In the genomic region with DNA sequence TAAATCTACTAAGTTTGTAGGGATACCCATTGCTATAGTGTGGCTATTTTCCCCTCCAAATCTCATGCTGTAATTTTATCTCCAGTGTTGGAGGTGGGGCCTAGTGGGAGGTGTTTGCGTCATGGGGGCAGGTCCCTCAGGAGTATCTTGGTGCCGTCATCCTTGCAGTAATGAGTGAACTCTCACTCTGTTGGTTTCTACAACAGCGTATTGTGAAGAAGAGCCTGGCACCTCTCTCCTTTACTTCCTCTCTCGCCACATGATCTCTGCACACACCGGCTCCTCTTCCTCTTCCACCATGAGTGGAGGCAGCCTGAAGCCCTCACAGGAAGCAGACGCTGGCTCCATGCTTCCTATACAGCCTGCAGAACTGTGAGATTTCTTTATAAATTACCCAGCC, we compare ENCODE assay signal across 19 cellular contexts. TPM values are rescaled to one million over a fixed set of nuclear protein-coding genes. Genes with fewer than 3 reads are reported as not detected.
DNase-seq lines count a peak whose midpoint lies in the region; ATAC-seq, FAIRE-seq and TF ChIP-seq lines count a peak whose summit lies in the region.
"Had no signal": no experiment of that assay in that cellular context is flagged by ENCODE, and none has a peak within 500 bp of the region (broad histone marks: within the 10 kb centered on the region; RNA-seq: fewer than 3 reads in every experiment).

No MANE protein-coding gene starts in this region.

- DNase-seq in SKM-1 treated with dmso at 0.1 percent for 144 hours (lab: John Stamatoyannopoulos, UW; ENCODE audit: unreplicated experiment) (peak; percentile 8), SKM-1 (lab: John Stamatoyannopoulos, UW; ENCODE audit: unreplicated experiment) (no peak), NCI-H146 treated with DMSO at 0.1 percent for 48 hours (lab: John Stamatoyannopoulos, UW; ENCODE audit: unreplicated experiment) (peak; percentile 56), K562 (ENCODE audit: extremely low read depth in 1 of 4, low spot score in 3 of 4) (peak in 1 of 4 experiments; percentile 9), midbrain (lab: John Stamatoyannopoulos, UW) (no peak), G401 (ENCODE audit: low spot score) (no peak), NCI-H187 (lab: John Stamatoyannopoulos, UW) (no peak)
- no peak for DNase-seq in activated naive CD4-positive, alpha-beta T cell (lab: John Stamatoyannopoulos, UW)
- DNase-seq: C1 segment of cervical spinal cord, GM23248, Kasumi-1, NCI-H1694 treated with DMSO at 0.1 percent for 48 hours, NCI-H510A treated with DMSO at 0.1 percent for 48 hours, RPMI8226, T-helper 1 cell had no signal

- H3K4me1 ChIP-seq in K562 (replicated peaks in 1 of 2; ENCODE audit: control insufficient read depth in 2 of 2, insufficient read depth in 2 of 2, low read length in 2 of 2) = no peaks in the 10 kb centered on the region; a peak in 1 of 5 replicates
- H3K4me1 ChIP-seq: SJSA1 had no signal

- no peak for TF ChIP-seq CTCF in K562 (IDR thresholded peaks at IDR 0.05 in 2 of 3, conservative IDR thresholded peaks at IDR 0.05 in 1 of 3; ENCODE audit: insufficient read depth in 2 of 3, low read depth in 1 of 3, low read length in 3 of 3)

- no peak for TF ChIP-seq EP300 in K562 (IDR thresholded peaks at IDR 0.05; ENCODE audit: low read length)

- CTCF ChIA-PET in K562 (lab: Yijun Ruan, JAX; ENCODE audit: low intra/inter-chr PET ratio) = no interaction called here

- no peaks in the 10 kb centered on the region for H3K79me2 ChIP-seq in K562 (ENCODE audit: control insufficient read depth, insufficient read depth, low read length)

- H3K9me3 ChIP-seq in K562 (replicated peaks; ENCODE audit: control insufficient read depth, insufficient read depth, low read depth, low read length) = no peaks in the 10 kb centered on the region
- H3K9me3 ChIP-seq: SJSA1 had no signal

- no TSS peak for BruUV-seq in K562 (replicated peaks; lab: Mats Ljungman, UMichigan)

- ATAC-seq in K562 = peak; percentile 62

- 0 out of 2 replicates have a peak overlapping the region, but pooled peaks have one; percentile 24 for H3K4me2 ChIP-seq in K562 (ENCODE audit: insufficient read depth, low read length)

- POLR2A ChIA-PET in K562 (lab: Yijun Ruan, JAX) = no interaction called here

- 8% methylated on average over 4 of the region's 6 CpGs for WGBS in K562 (ENCODE audit: insufficient coverage, low coverage, missing lambda C conversion rate)

- FAIRE-seq in K562 (lab: Jason Lieb, UNC) = no peak
- FAIRE-seq: A204.1, GM19239 had no signal

- H3K27me3 ChIP-seq in K562 (ENCODE audit: control insufficient read depth in 2 of 2, insufficient read depth in 2 of 2, low read length in 2 of 2) = peaks cover 0 to 2% of the 10 kb centered on the region in 2 experiments; a peak in 1 of 5 replicates

- H3K4me3 ChIP-seq in K562 = no peak overlapping the region
- H3K4me3 ChIP-seq: GM23248, SJSA1 had no signal

- H3K27ac ChIP-seq in K562 (ENCODE audit: extremely low read depth, low read depth, low read length) = no peak overlapping the region
- H3K27ac ChIP-seq: GM23248, SJSA1 had no signal

- no peaks in the 10 kb centered on the region for H3K9me1 ChIP-seq in K562 (ENCODE audit: control insufficient read depth, insufficient read depth, low read length)

- H3K9ac ChIP-seq in K562 (ENCODE audit: insufficient read depth in 1 of 2, low read depth in 2 of 2, low read length in 2 of 2) = no peak overlapping the region
- H3K9ac ChIP-seq: GM23248 had no signal

- TF ChIP-seq POLR2A in K562 (conservative IDR thresholded peaks at IDR 0.05) = no peak

- no peaks in the 10 kb centered on the region for H4K20me1 ChIP-seq in K562 (replicated peaks; ENCODE audit: control insufficient read depth, insufficient read depth, low read length)

- no peak for TF ChIP-seq RAD21 in K562 (CRISPR knock-in tag; conservative IDR thresholded peaks at IDR 0.05 in 1 of 2, IDR thresholded peaks at IDR 0.05 in 1 of 2)

- H3K36me3 ChIP-seq in K562 (ENCODE audit: control insufficient read depth, insufficient read depth, low read length) = no peaks in the 10 kb centered on the region
- H3K36me3 ChIP-seq: SJSA1 had no signal

- intact Hi-C loops in K562 (cut with micrococcal nuclease) = no loop called here

- H2AFZ ChIP-seq in K562 (ENCODE audit: low read depth, low read length) = 0 out of 2 replicates have a peak overlapping the region, but pooled peaks have one; percentile 37
- H2AFZ ChIP-seq: GM23248 had no signal

- in situ Hi-C loops in K562 (cut with MboI) = no loop called here
- in situ Hi-C loops in G401 (cut with HindIII; ENCODE audit: low sequenced_read_pairs) = no loop called here

TF ChIP-seq in K562, 482 proteins besides CTCF, POLR2A, EP300 and RAD21:
- TF ChIP-seq CREB1 (IDR thresholded peaks at IDR 0.05) (no peak), CREB1 (CRISPR knock-in tag; IDR thresholded peaks at IDR 0.05) (no peak), TSC22D4 (tag; IDR thresholded peaks at IDR 0.05) (no peak), ATF1 (CRISPR knock-in tag; IDR thresholded peaks at IDR 0.05) (no peak), ATF1 (tag; IDR thresholded peaks at IDR 0.05) (peak; percentile 47), CREM (IDR thresholded peaks at IDR 0.05; ENCODE audit: low read depth) (0 out of 2 replicates have a peak, but pooled peaks have one; percentile 4), ZNF133 (CRISPR knock-in tag; IDR thresholded peaks at IDR 0.05) (no peak)
- TF ChIP-seq, protein P1, sequence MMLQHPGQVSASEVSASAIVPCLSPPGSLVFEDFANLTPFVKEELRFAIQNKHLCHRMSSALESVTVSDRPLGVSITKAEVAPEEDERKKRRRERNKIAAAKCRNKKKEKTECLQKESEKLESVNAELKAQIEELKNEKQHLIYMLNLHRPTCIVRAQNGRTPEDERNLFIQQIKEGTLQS (IDR thresholded peaks at IDR 0.05) = 0 out of 2 replicates have a peak, but pooled peaks have one; percentile 8
- TF ChIP-seq, protein P1 (CRISPR knock-in tag; conservative IDR thresholded peaks at IDR 0.05) = no peak
- TF ChIP-seq, protein P2, sequence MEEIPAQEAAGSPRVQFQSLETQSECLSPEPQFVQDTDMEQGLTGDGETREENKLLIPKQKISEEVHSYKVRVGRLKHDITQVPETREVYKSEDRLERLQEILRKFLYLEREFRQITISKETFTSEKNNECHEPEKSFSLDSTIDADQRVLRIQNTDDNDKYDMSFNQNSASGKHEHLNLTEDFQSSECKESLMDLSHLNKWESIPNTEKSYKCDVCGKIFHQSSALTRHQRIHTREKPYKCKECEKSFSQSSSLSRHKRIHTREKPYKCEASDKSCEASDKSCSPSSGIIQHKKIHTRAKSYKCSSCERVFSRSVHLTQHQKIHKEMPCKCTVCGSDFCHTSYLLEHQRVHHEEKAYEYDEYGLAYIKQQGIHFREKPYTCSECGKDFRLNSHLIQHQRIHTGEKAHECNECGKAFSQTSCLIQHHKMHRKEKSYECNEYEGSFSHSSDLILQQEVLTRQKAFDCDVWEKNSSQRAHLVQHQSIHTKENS (CRISPR knock-in tag; IDR thresholded peaks at IDR 0.05) = no peak

RNA-seq across cellular contexts. Expression of a gene that starts 34.0 kb away (rescaled TPM):
- 0.07 TPM in 1 of 2 replicates, not detected in the other for total RNA-seq in K562 (2011; cell fraction: chromatin; rRNA removed; ENCODE audit: low replicate concordance)
- total RNA-seq in K562 (2011; cell fraction: nucleolus; rRNA removed) = not detected in 2 replicates
- total RNA-seq in K562 (2011; cell fraction: nucleoplasm; rRNA removed) = not detected in 2 replicates
- not detected in 2 replicates for total RNA-seq in K562 (2014; rRNA removed)
- total RNA-seq in K562 (2014; rRNA removed; fragmentation: Illumina TruSeq; extraction: Trizol) = 0.03 TPM in 1 of 2 replicates, not detected in the other
- total RNA-seq in K562 (2015; rRNA removed; fragmentation: Illumina TruSeq; extraction: Trizol) = 0.04 TPM in 1 of 2 replicates, not detected in the other
- total RNA-seq in K562 (2021) = not detected in 2 replicates
- polyA plus RNA-seq in K562 (2011; rRNA removed) = 0.01 TPM in 1 of 2 replicates, not detected in the other
- polyA plus RNA-seq in K562 (2011; cell fraction: cytosol; rRNA removed) = 0.01 TPM in 1 of 2 replicates, not detected in the other
- not detected in 2 replicates for polyA plus RNA-seq in K562 (2011; cell fraction: nucleus; rRNA removed)
- polyA plus RNA-seq in K562 (2012) = 0.01 and 0.06 TPM in 2 replicates
- polyA plus RNA-seq in K562 (2014; fragmentation: Illumina TruSeq; extraction: Trizol) = 0.03 TPM in 1 of 2 replicates, not detected in the other
- under 1 TPM; 0.03 to 0.06 TPM for polyA plus RNA-seq in K562 (2014; fragmentation: Nextera tagmentation; extraction: Ambion mirVana)
- polyA plus RNA-seq in K562 (2014; rRNA removed) = 0.01 TPM in 1 of 2 replicates, not detected in the other
- polyA minus RNA-seq in K562 (2011; rRNA and poly(A)+ RNA removed) = not detected in 2 replicates
- not detected in 2 replicates for polyA minus RNA-seq in K562 (2011; cell fraction: cytosol; rRNA and poly(A)+ RNA removed)
- not detected in 2 replicates for polyA minus RNA-seq in K562 (2011; cell fraction: nucleus; rRNA and poly(A)+ RNA removed)
- 3.2 TPM in 1 of 2 replicates, not detected in the other for total RNA-seq in G401 (2014; rRNA removed; shearing (Covaris generic))
- total RNA-seq: GM23248, OCI-LY7 had no signal
- polyA plus RNA-seq: GM23248 had no signal

Comparison
In these comparisons a context has a peak if more than half of its experiments do, and no peak if none do; other contexts are left out.
1. DNase-seq: peak in SKM-1 treated with dmso at 0.1 percent for 144 hours (single experiment) and NCI-H146 treated with DMSO at 0.1 percent for 48 hours (single experiment); none in SKM-1 (single experiment), activated naive CD4-positive, alpha-beta T cell (0 of 4), midbrain (single experiment), G401 (single experiment) and NCI-H187 (0 of 2).